In the genomic region with DNA sequence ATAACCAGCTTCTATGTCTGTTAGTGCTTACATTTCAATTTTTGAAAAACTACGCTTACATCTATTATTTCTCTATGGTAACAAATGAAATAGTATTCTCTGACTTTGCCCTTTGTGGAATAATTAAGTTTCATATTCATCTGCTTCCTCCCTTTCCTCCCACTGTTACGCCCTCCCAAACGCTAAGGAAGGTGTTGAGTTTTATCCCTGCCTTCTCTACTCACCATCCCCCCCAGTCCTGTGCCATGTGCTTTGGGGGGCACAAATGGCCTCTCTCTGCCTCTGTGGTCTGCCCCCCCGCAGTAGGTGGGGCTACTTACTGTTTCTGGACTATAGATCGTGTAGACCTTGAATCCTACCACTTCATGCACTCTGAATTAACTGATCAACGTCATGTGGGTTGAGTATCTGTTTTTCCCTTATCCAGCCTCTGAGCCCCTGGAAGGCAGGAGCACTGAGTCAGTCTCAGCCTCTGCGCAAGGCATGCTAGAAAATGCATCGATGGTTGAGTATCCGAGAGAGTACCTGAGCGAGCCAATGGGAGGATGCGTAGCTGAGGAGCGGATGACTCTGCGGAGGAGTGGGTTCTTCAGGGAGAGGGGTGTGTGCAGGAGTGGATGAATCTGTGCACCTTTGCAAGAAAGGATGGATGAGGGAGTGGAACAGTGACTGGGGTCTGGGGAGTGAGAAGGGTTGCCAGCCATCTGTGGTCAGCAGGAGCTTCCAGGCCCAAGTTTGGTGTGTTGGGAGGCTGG, we compare ENCODE assay signal across 21 cellular contexts.
A peak's percentile ranks its signal among the peaks of the same experiment; 100 is the strongest.
DNase-seq lines count a peak whose midpoint lies in the region; ATAC-seq and TF ChIP-seq lines count a peak whose summit lies in the region.
"Had no signal": no experiment of that assay in that cellular context is flagged by ENCODE, and none has a peak within 500 bp of the region (broad histone marks: within the 10 kb centered on the region; RNA-seq: fewer than 3 reads in every experiment).

No MANE protein-coding gene starts in this region.

- DNase-seq in right atrium auricular region (ENCODE audit: low spot score) (peak; percentile 34), heart right ventricle (no peak), ecto neural progenitor cell (ENCODE audit: low spot score) (peak; percentile 22), posterior vena cava (ENCODE audit: low spot score) (peak; percentile 35), NCI-H748 treated with DMSO at 0.1 percent for 48 hours (lab: John Stamatoyannopoulos, UW) (no peak), KBM-7 (no peak)
- DNase-seq: activated B cell treated with CpG ODN at 0.5 μM for 24 hours; activated CD4-positive, alpha-beta T cell treated with anti-CD3 and anti-CD28 coated beads, Interleukin-2, amount 50 U/mL, for 48 hours; activated T-cell treated with anti-CD3 and anti-CD28 coated beads for 4 hours; DMS79; effector CD8-positive, alpha-beta T cell; GDM1; left lung; NCI-H1105 treated with DMSO at 0.1 percent for 48 hours; NCI-H2029; stimulated activated naive CD8-positive, alpha-beta T cell treated with anti-CD3 and anti-CD28 coated beads, Interleukin-15, amount 100 ng/mL, for 72 hours; thyroid gland had no signal

- in situ Hi-C loops in KBM-7 (cut with MboI; ENCODE audit: low pct_unique_long_range_greater_than_20kb, low sequenced_read_pairs) = no loop called here

- H3K36me3 ChIP-seq in right atrium auricular region (no peaks in the 10 kb centered on the region), heart right ventricle (no peaks in the 10 kb centered on the region)
- H3K36me3 ChIP-seq: BLaER1 treated with 17β-estradiol and CSF1 and Interleukin-3, amounts not matched to agents 10 nM and 100 nM; left lung; prostate gland; thyroid gland had no signal

- H3K27me3 ChIP-seq in right atrium auricular region (no peaks in the 10 kb centered on the region), heart right ventricle (peaks cover 0 to 14% (median 4%) of the 10 kb centered on the region in 7 donors)
- H3K27me3 ChIP-seq: BLaER1 treated with 17β-estradiol and CSF1 and Interleukin-3, amounts not matched to agents 10 nM and 100 nM; left lung; SJCRH30; thyroid gland had no signal

- H3K4me1 ChIP-seq in right atrium auricular region = no peaks in the 10 kb centered on the region
- H3K4me1 ChIP-seq in heart right ventricle = no peaks in the 10 kb centered on the region
- H3K4me1 ChIP-seq: BLaER1 treated with 17β-estradiol and CSF1 and Interleukin-3, amounts not matched to agents 10 nM and 100 nM; left lung; prostate gland; thyroid gland had no signal

- H3K27ac ChIP-seq in right atrium auricular region = no peak overlapping the region
- no peak overlapping the region for H3K27ac ChIP-seq in heart right ventricle
- H3K27ac ChIP-seq: BLaER1 treated with 17β-estradiol and CSF1 and Interleukin-3, amounts not matched to agents 10 nM and 100 nM; left lung; prostate gland; SJCRH30; thyroid gland had no signal

- peaks cover 0 to under 1% of the 10 kb centered on the region in 2 donors for H3K9me3 ChIP-seq in right atrium auricular region
- peaks cover 0 to 5% (median 0%) of the 10 kb centered on the region in 11 donors for H3K9me3 ChIP-seq in heart right ventricle
- H3K9me3 ChIP-seq: left lung, prostate gland, SJCRH30, thyroid gland had no signal

- intact Hi-C loops in heart right ventricle (cut with DNase I) = no loop called here
- intact Hi-C loops in posterior vena cava (cut with DNase I) = no loop called here

- WGBS in heart right ventricle, 2 donors = 90 to 91% methylated on average over 13 of the region's 13 CpGs

- ATAC-seq in heart right ventricle (no peak), HG03135 (IDR thresholded peaks at IDR 0.05; ENCODE audit: unreplicated experiment) (no peak)
- ATAC-seq: left lung; stimulated activated naive CD8-positive, alpha-beta T cell treated with anti-CD3 and anti-CD28 coated beads, Interleukin-15, amount 100 ng/mL, for 72 hours had no signal

- H3K4me3 ChIP-seq in right atrium auricular region = no peak overlapping the region
- H3K4me3 ChIP-seq in heart right ventricle = no peak overlapping the region
- H3K4me3 ChIP-seq: BLaER1 treated with 17β-estradiol and CSF1 and Interleukin-3, amounts not matched to agents 10 nM and 100 nM; left lung; prostate gland; SJCRH30; thyroid gland had no signal

- TF ChIP-seq CTCF in right atrium auricular region (IDR thresholded peaks at IDR 0.05) (no peak), heart right ventricle (IDR thresholded peaks at IDR 0.05) (no peak)

Comparison
In these comparisons a context has a peak if more than half of its experiments do, and no peak if none do; other contexts are left out.
1. DNase-seq: peak in right atrium auricular region (single experiment), ecto neural progenitor cell (single experiment) and posterior vena cava (single experiment); none in heart right ventricle (0 of 2), NCI-H748 treated with DMSO at 0.1 percent for 48 hours (single experiment) and KBM-7 (single experiment).